Comparison of ENCODE assay signal across 1 cellular context in the genomic region with DNA sequence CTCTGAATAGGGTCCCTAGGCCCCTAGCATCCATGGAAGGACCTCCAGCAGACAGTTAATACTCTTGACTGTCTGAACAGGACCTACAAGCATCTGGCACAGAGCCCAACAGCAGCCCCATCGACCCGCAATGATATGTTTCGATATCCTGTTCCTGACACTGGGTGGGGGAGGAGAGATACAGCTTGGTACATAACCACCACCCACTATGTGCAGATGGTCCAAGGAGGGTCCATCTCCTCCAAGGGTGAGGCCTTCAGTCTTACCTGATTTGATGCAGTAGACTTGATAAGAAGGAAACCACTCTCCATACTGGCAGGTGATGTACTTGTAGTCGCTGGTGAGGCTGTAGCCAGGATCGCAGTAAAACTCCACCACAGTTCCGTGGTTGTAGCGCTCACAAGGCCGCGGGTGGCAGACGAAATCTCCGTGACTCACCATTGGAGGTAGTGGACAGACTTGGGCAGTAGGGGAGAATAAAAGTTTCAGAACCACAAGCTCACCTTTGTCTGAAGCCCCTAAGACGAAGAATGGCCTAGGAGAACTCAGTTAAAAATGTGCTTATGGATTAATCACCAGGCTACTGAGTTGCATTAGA.
TF ChIP-seq lines count a peak whose summit lies in the region.

No MANE protein-coding gene starts in this region.

TF ChIP-seq in IMR-90, 13 proteins besides CTCF, POLR2A, EP300 and RAD21:
- TF ChIP-seq RCOR1 (IDR thresholded peaks at IDR 0.05; ENCODE audit: insufficient replicate concordance, low read length): no peak
- no peak for TF ChIP-seq RFX5 (IDR thresholded peaks at IDR 0.05; ENCODE audit: low read depth, low read length)
- no peak for TF ChIP-seq FOS (IDR thresholded peaks at IDR 0.05; ENCODE audit: low read depth, low read length)
- no peak for TF ChIP-seq CHD1 (IDR thresholded peaks at IDR 0.05; ENCODE audit: low read depth, low read length)
- TF ChIP-seq, protein P1, sequence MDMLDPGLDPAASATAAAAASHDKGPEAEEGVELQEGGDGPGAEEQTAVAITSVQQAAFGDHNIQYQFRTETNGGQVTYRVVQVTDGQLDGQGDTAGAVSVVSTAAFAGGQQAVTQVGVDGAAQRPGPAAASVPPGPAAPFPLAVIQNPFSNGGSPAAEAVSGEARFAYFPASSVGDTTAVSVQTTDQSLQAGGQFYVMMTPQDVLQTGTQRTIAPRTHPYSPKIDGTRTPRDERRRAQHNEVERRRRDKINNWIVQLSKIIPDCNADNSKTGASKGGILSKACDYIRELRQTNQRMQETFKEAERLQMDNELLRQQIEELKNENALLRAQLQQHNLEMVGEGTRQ (IDR thresholded peaks at IDR 0.05; ENCODE audit: low read depth, low read length): no peak
- TF ChIP-seq, protein P2, sequence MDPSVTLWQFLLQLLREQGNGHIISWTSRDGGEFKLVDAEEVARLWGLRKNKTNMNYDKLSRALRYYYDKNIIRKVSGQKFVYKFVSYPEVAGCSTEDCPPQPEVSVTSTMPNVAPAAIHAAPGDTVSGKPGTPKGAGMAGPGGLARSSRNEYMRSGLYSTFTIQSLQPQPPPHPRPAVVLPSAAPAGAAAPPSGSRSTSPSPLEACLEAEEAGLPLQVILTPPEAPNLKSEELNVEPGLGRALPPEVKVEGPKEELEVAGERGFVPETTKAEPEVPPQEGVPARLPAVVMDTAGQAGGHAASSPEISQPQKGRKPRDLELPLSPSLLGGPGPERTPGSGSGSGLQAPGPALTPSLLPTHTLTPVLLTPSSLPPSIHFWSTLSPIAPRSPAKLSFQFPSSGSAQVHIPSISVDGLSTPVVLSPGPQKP (IDR thresholded peaks at IDR 0.05; ENCODE audit: borderline replicate concordance, low read depth, low read length): no peak
- no peak for TF ChIP-seq MAZ (IDR thresholded peaks at IDR 0.05; ENCODE audit: borderline replicate concordance, low read depth, low read length)
- TF ChIP-seq SMC3 (IDR thresholded peaks at IDR 0.05; ENCODE audit: low read depth, low read length): no peak
- no peak for TF ChIP-seq MAFK (IDR thresholded peaks at IDR 0.05; ENCODE audit: low read depth, low read length)
- no peak for TF ChIP-seq NFE2L2 (IDR thresholded peaks at IDR 0.05; ENCODE audit: low read depth, low read length)
- no peak for TF ChIP-seq CEBPB (IDR thresholded peaks at IDR 0.05; ENCODE audit: low read depth, low read length)
- TF ChIP-seq BHLHE40 (IDR thresholded peaks at IDR 0.05; ENCODE audit: low read depth, low read length): no peak
- TF ChIP-seq MXI1 (IDR thresholded peaks at IDR 0.05; ENCODE audit: borderline replicate concordance, low read depth, low read length): no peak
